In the genomic region with DNA sequence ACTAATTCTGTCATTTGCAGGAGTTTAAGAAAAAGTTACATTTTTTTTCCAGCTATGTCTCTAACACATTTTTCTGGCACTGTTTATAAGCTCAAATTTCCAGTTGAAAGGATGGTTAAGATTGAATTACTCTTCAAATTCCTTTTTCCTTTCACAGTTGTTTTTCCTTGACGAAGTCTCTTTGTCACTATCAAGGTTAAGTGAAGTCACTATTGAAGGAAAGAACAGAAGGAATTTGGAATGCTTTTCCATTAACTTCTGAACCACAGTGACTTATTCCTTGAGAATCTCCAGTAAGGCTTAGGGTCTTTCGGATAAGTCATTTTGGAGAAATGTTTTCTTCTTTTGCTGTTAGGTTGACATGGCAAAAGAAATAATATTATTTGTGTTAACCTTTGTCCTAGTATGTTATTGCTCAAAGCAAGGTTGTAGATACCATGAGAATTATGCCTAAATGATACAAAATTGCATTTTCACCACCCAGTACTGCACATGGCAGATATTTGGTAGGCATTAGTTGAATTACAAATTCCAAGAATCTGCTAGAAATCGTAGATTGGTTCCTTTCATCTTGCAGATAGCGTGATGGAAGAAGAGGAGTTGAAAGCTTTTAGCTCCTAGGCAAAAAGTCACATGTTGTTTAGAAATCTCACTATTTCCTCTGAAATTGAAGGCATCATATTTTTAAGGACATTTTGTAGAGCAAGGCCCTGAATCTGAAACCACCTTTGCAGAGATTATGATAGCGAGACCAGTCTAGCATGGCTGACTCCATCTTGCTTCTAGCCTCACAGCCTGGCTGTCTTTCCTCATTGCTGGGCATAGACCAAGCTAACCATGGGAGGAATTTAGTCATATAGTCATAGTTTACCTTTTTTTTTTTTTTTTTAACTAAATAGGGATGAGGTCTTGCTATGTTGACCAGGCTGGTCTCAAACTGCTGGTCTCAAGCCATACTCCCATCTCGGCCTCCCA, we compare ENCODE assay signal across 10 cellular contexts. TPM values are rescaled to one million over a fixed set of nuclear protein-coding genes. Genes with fewer than 3 reads are reported as not detected.
A peak's percentile ranks its signal among the peaks of the same experiment; 100 is the strongest.
DNase-seq lines count a peak whose midpoint lies in the region; ATAC-seq, FAIRE-seq and TF ChIP-seq lines count a peak whose summit lies in the region.
"Had no signal": no experiment of that assay in that cellular context is flagged by ENCODE, and none has a peak within 500 bp of the region (broad histone marks: within the 10 kb centered on the region; RNA-seq: fewer than 3 reads in every experiment).

No MANE protein-coding gene starts in this region.

- 89% methylated on average over 6 of the region's 6 CpGs for WGBS in hepatocyte (ENCODE audit: low lambda C conversion rate, missing lambda C conversion rate)
- 95% methylated on average over 6 of the region's 6 CpGs for WGBS in HepG2 (ENCODE audit: low lambda C conversion rate)

- H3K36me3 ChIP-seq in HCT116 (ENCODE audit: control insufficient read depth in 1 of 2, insufficient read depth in 2 of 2, low read length in 2 of 2) (no peaks in the 10 kb centered on the region), SJSA1 (no peaks in the 10 kb centered on the region), hepatocyte (replicated peaks; ENCODE audit: insufficient read depth, low read depth) (no peaks in the 10 kb centered on the region), HepG2 (replicated peaks in 1 of 2; ENCODE audit: control insufficient read depth in 1 of 2, insufficient read depth in 2 of 2, low read length in 2 of 2) (no peaks in the 10 kb centered on the region)

- no peaks in the 10 kb centered on the region for H3K9me2 ChIP-seq in HCT116 (ENCODE audit: insufficient read depth)
- H3K9me2 ChIP-seq in hepatocyte (replicated peaks; ENCODE audit: insufficient read depth) = no peaks in the 10 kb centered on the region

- H3K4me2 ChIP-seq in HCT116 (ENCODE audit: low read length) (peak overlapping the region; percentile 73), hepatocyte (no peak overlapping the region), HepG2 (ENCODE audit: low read depth, low read length) (no peak overlapping the region)

- FAIRE-seq in HepG2 (lab: Jason Lieb, UNC) = no peak

- CTCF ChIA-PET in HCT116 (lab: Charles Lee) = no interaction called here
- CTCF ChIA-PET in HepG2 (lab: Yijun Ruan, JAX; ENCODE audit: low intra/inter-chr PET ratio, low total read pairs) = interaction anchor here (1.2 kb wide), 1 partner anchor 148 kb away, joined by 5 read pairs; no protein-coding TSS in a partner anchor

- TF ChIP-seq RAD21 in HCT116 (IDR thresholded peaks at IDR 0.05; ENCODE audit: low read depth) (no peak), HepG2 (CRISPR knock-in tag; IDR thresholded peaks at IDR 0.05) (no peak)

- no peaks in the 10 kb centered on the region for H3K9me3 ChIP-seq in HCT116 (ENCODE audit: control insufficient read depth in 1 of 2, insufficient read depth in 1 of 2, low read depth in 1 of 2, low read length in 2 of 2)
- H3K9me3 ChIP-seq in SJSA1 (replicated peaks) = no peaks in the 10 kb centered on the region
- H3K9me3 ChIP-seq in hepatocyte (ENCODE audit: low read depth) = no peaks in the 10 kb centered on the region
- no peaks in the 10 kb centered on the region for H3K9me3 ChIP-seq in HepG2 (ENCODE audit: low read length)
- H3K9me3 ChIP-seq: Caco-2 had no signal

- BruUV-seq in HCT116 (replicated peaks; lab: Mats Ljungman, UMichigan) = no TSS peak
- no TSS peak for BruUV-seq in HepG2 (replicated peaks; lab: Mats Ljungman, UMichigan)

- TF ChIP-seq POLR2A in HCT116 (IDR thresholded peaks at IDR 0.05; ENCODE audit: borderline replicate concordance, extremely low read depth, insufficient read depth, insufficient read length) (no peak), HepG2 (IDR thresholded peaks at IDR 0.05; ENCODE audit: insufficient read depth in 1 of 2, low read depth in 2 of 2, low read length in 2 of 2) (no peak)

- DNase-seq in AG10803 (ENCODE audit: low read depth) (peak; percentile 81), HCT116 (ENCODE audit: low read depth, low spot score) (no peak), SJSA1 (ENCODE audit: low read depth in 1 of 2, low spot score in 2 of 2) (peak in 1 of 2 experiments; percentile 87), hepatocyte (ENCODE audit: low spot score) (no peak), putamen (ENCODE audit: low spot score) (no peak), left lobe of liver (ENCODE audit: low spot score) (no peak), midbrain (lab: John Stamatoyannopoulos, UW) (no peak), HepG2 (ENCODE audit: low spot score) (no peak)
- DNase-seq: activated naive CD8-positive, alpha-beta T cell treated with anti-CD3 and anti-CD28 coated beads, Interleukin-2, amount 10 ng/mL, durations not matched to agents 7 days and 5 days had no signal

- TF ChIP-seq CTCF in AG10803 (conservative IDR thresholded peaks at IDR 0.05; ENCODE audit: low read length) (no peak), HCT116 (IDR thresholded peaks at IDR 0.05 in 2 of 3, conservative IDR thresholded peaks at IDR 0.05 in 1 of 3; ENCODE audit: borderline replicate concordance in 1 of 3, insufficient read depth in 1 of 3, low read depth in 2 of 3, low read length in 2 of 3) (no peak), hepatocyte (IDR thresholded peaks at IDR 0.05; ENCODE audit: poor library complexity) (no peak), HepG2 (CRISPR knock-in tag; IDR thresholded peaks at IDR 0.05) (no peak)

- H3K27ac ChIP-seq in HCT116 (ENCODE audit: low read depth, low read length) (no peak overlapping the region), SJSA1 (peak overlapping the region; percentile 99), hepatocyte (peak overlapping the region; percentile 74), HepG2 (ENCODE audit: extremely low read length, insufficient read depth, low read length) (no peak overlapping the region)

- ATAC-seq in HCT116 = peak; percentile 28; the same call in 1 of the 2 replicates
- no peak for ATAC-seq in left lobe of liver
- no peak for ATAC-seq in HepG2

- in situ Hi-C loops in HepG2 (cut with HindIII; ENCODE audit: extremely low pct_ligation_motif_present, low pct_unique_long_range_greater_than_20kb) = no loop called here

- POLR2A ChIA-PET in HCT116 (lab: Charles Lee) = no interaction called here
- POLR2A ChIA-PET in HepG2 (lab: Yijun Ruan, JAX) = no interaction called here

- no peaks in the 10 kb centered on the region for H4K20me1 ChIP-seq in HCT116 (ENCODE audit: insufficient read depth)
- no peaks in the 10 kb centered on the region for H4K20me1 ChIP-seq in hepatocyte (ENCODE audit: insufficient read depth, poor library complexity, severe bottlenecking)
- H4K20me1 ChIP-seq in HepG2 (ENCODE audit: insufficient read depth, low read length) = no peaks in the 10 kb centered on the region

- peak overlapping the region; percentile 95 for H2AFZ ChIP-seq in HCT116 (ENCODE audit: low read depth, low read length, poor library complexity, severe bottlenecking)
- H2AFZ ChIP-seq in hepatocyte = no peak overlapping the region
- no peak overlapping the region for H2AFZ ChIP-seq in HepG2 (ENCODE audit: low read length)

- H3K27me3 ChIP-seq in HCT116 (ENCODE audit: insufficient read depth, low read length) (no peaks in the 10 kb centered on the region), SJSA1 (replicated peaks) (no peaks in the 10 kb centered on the region), hepatocyte (no peaks in the 10 kb centered on the region), HepG2 (ENCODE audit: control insufficient read depth in 1 of 2, insufficient read depth in 2 of 2, low read length in 2 of 2) (no peaks in the 10 kb centered on the region)

- intact Hi-C loops in HCT116 (cut with micrococcal nuclease) (no loop called here), HepG2 (cut with micrococcal nuclease; ENCODE audit: unreplicated experiment) (loop anchor here (10.0 kb wide), 1 partner anchor 148 kb away; no protein-coding TSS in a partner anchor)

- peaks cover 7 to 25% of the 10 kb centered on the region in 2 experiments for H3K4me1 ChIP-seq in HCT116 (ENCODE audit: control insufficient read depth in 1 of 2, insufficient read depth in 2 of 2, low read length in 2 of 2)
- H3K4me1 ChIP-seq in SJSA1 (replicated peaks) = peaks cover 34% of the 10 kb centered on the region
- H3K4me1 ChIP-seq in hepatocyte (ENCODE audit: insufficient read depth) = peaks cover 16% of the 10 kb centered on the region
- H3K4me1 ChIP-seq in HepG2 (ENCODE audit: insufficient read depth, low read length) = peaks cover 82% of the 10 kb centered on the region

- TF ChIP-seq EP300 in HepG2 (IDR thresholded peaks at IDR 0.05; ENCODE audit: low read depth in 2 of 2, low read length in 2 of 2) (no peak), HepG2 (CRISPR knock-in tag; IDR thresholded peaks at IDR 0.05; ENCODE audit: borderline replicate concordance) (no peak)

- no peak overlapping the region for H3K4me3 ChIP-seq in AG10803 (ENCODE audit: low read length)
- no peak overlapping the region for H3K4me3 ChIP-seq in HCT116 (replicated peaks in 1 of 2; ENCODE audit: low read depth in 1 of 2, low read length in 2 of 2)
- no peak overlapping the region for H3K4me3 ChIP-seq in SJSA1
- H3K4me3 ChIP-seq in hepatocyte = no peak overlapping the region
- H3K4me3 ChIP-seq in HepG2 (replicated peaks in 1 of 3; ENCODE audit: insufficient read depth in 1 of 3, low read depth in 2 of 3, low read length in 3 of 3) = no peak overlapping the region

- no peaks in the 10 kb centered on the region for H3K79me2 ChIP-seq in HCT116 (ENCODE audit: insufficient read depth, low read length)
- no peaks in the 10 kb centered on the region for H3K79me2 ChIP-seq in hepatocyte
- no peaks in the 10 kb centered on the region for H3K79me2 ChIP-seq in HepG2 (ENCODE audit: insufficient read depth, low read length)

- RAD21 ChIA-PET in HCT116 (lab: Charles Lee; ENCODE audit: low non-redundant PET in 1 of 2, low total read pairs in 2 of 2, uncharacterized antibody in 2 of 2, unreplicated experiment in 2 of 2) = no interaction called here

- H3K9ac ChIP-seq in HCT116 (ENCODE audit: low read length) = no peak overlapping the region
- no peak overlapping the region for H3K9ac ChIP-seq in HepG2 (ENCODE audit: insufficient read depth, low read depth, low read length)

RNA-seq across cellular contexts. Expression of gene ZNF326, which starts 42.6 kb away (rescaled TPM):
- 19.3 TPM for total RNA-seq in HCT116 (2021; ENCODE audit: unreplicated experiment)
- 5.1 and 5.5 TPM in 2 replicates for polyA plus RNA-seq in HCT116 (2012)
- 4.9 and 6.3 TPM in 2 replicates for total RNA-seq in SJSA1 (2014; rRNA removed; shearing (Covaris generic))
- total RNA-seq in hepatocyte = 24.1 and 25.7 TPM in 2 replicates
- polyA plus RNA-seq in hepatocyte = 16.1 and 18.3 TPM in 2 replicates
- 11.2 TPM for total RNA-seq in left lobe of liver
- 16.4 and 20.9 TPM in 2 replicates for total RNA-seq in HepG2 (2016; rRNA removed; fragmentation: Illumina TruSeq; extraction: Trizol)
- total RNA-seq in HepG2 (2016; cell fraction: cytosol; rRNA removed; fragmentation: Illumina TruSeq; extraction: Trizol; ENCODE audit: low read depth) = 1.9 and 2.8 TPM in 2 replicates
- total RNA-seq in HepG2 (2016; cell fraction: insoluble cytoplasmic fraction; rRNA removed; fragmentation: Illumina TruSeq; extraction: Trizol) = 15.5 and 17.4 TPM in 2 replicates
- total RNA-seq in HepG2 (2016; cell fraction: membrane; rRNA removed; fragmentation: Illumina TruSeq; extraction: Trizol) = 3.4 and 4.4 TPM in 2 replicates
- total RNA-seq in HepG2 (2016; cell fraction: nucleus; rRNA removed; fragmentation: Illumina TruSeq; extraction: Trizol) = 41.1 and 42.9 TPM in 2 replicates
- 5.4 and 6.3 TPM in 2 replicates for polyA plus RNA-seq in HepG2 (2011; rRNA removed)
- polyA plus RNA-seq in HepG2 (2011; cell fraction: cytosol; rRNA removed) = 2.3 and 3.2 TPM in 2 replicates
- polyA plus RNA-seq in HepG2 (2011; cell fraction: nucleus; rRNA removed) = 7.5 and 11.7 TPM in 2 replicates
- 10.0 and 14.3 TPM in 2 replicates for polyA plus RNA-seq in HepG2 (2012)
- polyA plus RNA-seq in HepG2 (2016; cell fraction: cytosol; fragmentation: Illumina TruSeq; extraction: Trizol; ENCODE audit: low read depth) = 0.93 and 1.4 TPM in 2 replicates
- 45.1 and 46.0 TPM in 2 replicates for polyA plus RNA-seq in HepG2 (2016; cell fraction: insoluble cytoplasmic fraction; fragmentation: Illumina TruSeq; extraction: Trizol; ENCODE audit: low read depth)
- 2.0 and 2.8 TPM in 2 replicates for polyA plus RNA-seq in HepG2 (2016; cell fraction: membrane; fragmentation: Illumina TruSeq; extraction: Trizol; ENCODE audit: low read depth)
- 47.9 and 52.0 TPM in 2 replicates for polyA plus RNA-seq in HepG2 (2016; cell fraction: nucleus; fragmentation: Illumina TruSeq; extraction: Trizol; ENCODE audit: insufficient read depth, low read depth)
- polyA minus RNA-seq in HepG2 (2011; rRNA and poly(A)+ RNA removed; ENCODE audit: low replicate concordance) = 6.1 and 10.5 TPM in 2 replicates
- polyA minus RNA-seq in HepG2 (2011; cell fraction: cytosol; rRNA and poly(A)+ RNA removed) = 2.5 and 3.4 TPM in 2 replicates
- 96.4 and 101 TPM in 2 replicates for polyA minus RNA-seq in HepG2 (2011; cell fraction: nucleus; rRNA and poly(A)+ RNA removed)

Comparison
In these comparisons a context has a peak if more than half of its experiments do, and no peak if none do; other contexts are left out.
1. H3K27ac ChIP-seq: peak in SJSA1 (single experiment) and hepatocyte (single experiment); none in HCT116 (single experiment) and HepG2 (single experiment).